34 cellular contexts compared by ENCODE assay signal in the genomic region with DNA sequence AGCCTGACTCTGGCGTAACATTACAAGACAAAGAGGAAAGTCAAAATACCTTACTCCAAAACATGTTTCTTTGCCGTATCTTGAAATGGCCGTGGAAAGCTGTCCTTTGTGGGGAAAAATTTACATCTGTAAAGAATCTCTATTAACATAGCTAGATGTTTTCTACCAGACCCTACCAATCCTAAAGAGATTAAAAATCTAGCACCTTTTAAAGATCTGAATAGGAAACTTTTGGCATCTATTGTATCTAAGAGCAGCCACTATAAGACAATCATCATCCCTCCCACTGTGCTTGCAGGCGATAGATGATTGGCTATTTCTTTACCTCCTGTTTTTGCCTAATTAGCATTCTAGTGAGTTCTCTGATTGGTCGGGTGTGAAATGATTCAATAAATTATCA.
"Had no signal": no experiment of that assay in that cellular context is flagged by ENCODE, and none has a peak within 500 bp of the region (broad histone marks: within the 10 kb centered on the region; RNA-seq: fewer than 3 reads in every experiment).

No MANE protein-coding gene starts in this region.

- H3K27ac ChIP-seq: brain microvascular endothelial cell, coronary artery, dorsolateral prefrontal cortex, esophagus muscularis mucosa, foreskin keratinocyte, gastrocnemius medialis, heart left ventricle, WERI-Rb-1 had no signal

- DNase-seq: activated CD4-positive, alpha-beta memory T cell treated with anti-CD3 and anti-CD28 coated beads for 36 hours; activated CD4-positive, alpha-beta T cell treated with anti-CD3 and anti-CD28 coated beads for 36 hours; activated CD4-positive, alpha-beta T cell treated with anti-CD3 and anti-CD28 coated beads, Interleukin-2, amount 10 ng/mL, durations not matched to agents 24 days and 14 days; activated CD4-positive, CD25-positive, alpha-beta regulatory T cell; activated CD4-positive, CD25-positive, alpha-beta regulatory T cell treated with anti-CD3 and anti-CD28 coated beads, Interleukin-2, amount 50 U/mL, for 72 hours; activated CD8-positive, alpha-beta memory T cell treated with anti-CD3 and anti-CD28 coated beads, Interleukin-2, amount 10 ng/mL, durations not matched to agents 7 days and 5 days; activated CD8-positive, alpha-beta memory T cell treated with anti-CD3 and anti-CD28 coated beads, Interleukin-2, amount 50 U/mL, for 4 hours; activated CD8-positive, alpha-beta T cell treated with anti-CD3 and anti-CD28 coated beads, Interleukin-2, amount 10 ng/mL, durations not matched to agents 7 days and 5 days; activated gamma-delta T cell; activated naive CD4-positive, alpha-beta T cell; activated naive CD4-positive, alpha-beta T cell treated with anti-CD3 and anti-CD28 coated beads, Interleukin-2, amount 10 ng/mL, durations not matched to agents 7 days and 5 days; activated naive CD8-positive, alpha-beta T cell treated with anti-CD3 and anti-CD28 coated beads, Interleukin-2, amount 10 ng/mL, durations not matched to agents 7 days and 5 days; activated T-cell treated with anti-CD3 and anti-CD28 coated beads, Interleukin-2, amount 50 U/mL, for 1 hour; activated T-cell treated with anti-CD3 and anti-CD28 coated beads, Interleukin-2, amount 50 U/mL, for 48 hours; anterior cingulate cortex; brain microvascular endothelial cell; dorsolateral prefrontal cortex; effector memory CD4-positive, alpha-beta T cell; erythroblast; foreskin keratinocyte; gastrocnemius medialis; glutamatergic neuron; heart left ventricle; T-helper 1 cell; T-helper 17 cell; T1000; WERI-Rb-1 had no signal

- H3K4me3 ChIP-seq: coronary artery, dorsolateral prefrontal cortex, esophagus muscularis mucosa, gastrocnemius medialis, heart left ventricle had no signal

- H3K27me3 Mint-ChIP-seq: activated CD4-positive, alpha-beta memory T cell treated with anti-CD3 and anti-CD28 coated beads for 36 hours; activated CD4-positive, alpha-beta T cell treated with anti-CD3 and anti-CD28 coated beads for 36 hours; activated CD4-positive, alpha-beta T cell treated with anti-CD3 and anti-CD28 coated beads, Interleukin-2, amount 10 ng/mL, durations not matched to agents 24 days and 14 days; activated CD8-positive, alpha-beta memory T cell treated with anti-CD3 and anti-CD28 coated beads, Interleukin-2, amount 10 ng/mL, durations not matched to agents 7 days and 5 days; activated naive CD4-positive, alpha-beta T cell treated with anti-CD3 and anti-CD28 coated beads, Interleukin-2, amount 10 ng/mL, durations not matched to agents 7 days and 5 days; activated naive CD8-positive, alpha-beta T cell treated with anti-CD3 and anti-CD28 coated beads, Interleukin-2, amount 10 ng/mL, durations not matched to agents 7 days and 5 days; central memory CD8-positive, alpha-beta T cell; T-helper 17 cell had no signal

- H3K36me3 ChIP-seq: brain microvascular endothelial cell, esophagus muscularis mucosa, gastrocnemius medialis, heart left ventricle, WERI-Rb-1 had no signal

- H3K4me3 Mint-ChIP-seq: activated CD4-positive, alpha-beta memory T cell treated with anti-CD3 and anti-CD28 coated beads for 36 hours; activated CD4-positive, alpha-beta T cell treated with anti-CD3 and anti-CD28 coated beads for 36 hours; activated CD4-positive, alpha-beta T cell treated with anti-CD3 and anti-CD28 coated beads, Interleukin-2, amount 10 ng/mL, durations not matched to agents 24 days and 14 days; activated CD8-positive, alpha-beta memory T cell treated with anti-CD3 and anti-CD28 coated beads, Interleukin-2, amount 10 ng/mL, durations not matched to agents 7 days and 5 days; activated CD8-positive, alpha-beta T cell treated with anti-CD3 and anti-CD28 coated beads, Interleukin-2, amount 10 ng/mL, durations not matched to agents 7 days and 5 days; activated naive CD4-positive, alpha-beta T cell treated with anti-CD3 and anti-CD28 coated beads, Interleukin-2, amount 10 ng/mL, durations not matched to agents 7 days and 5 days; activated naive CD8-positive, alpha-beta T cell treated with anti-CD3 and anti-CD28 coated beads, Interleukin-2, amount 10 ng/mL, durations not matched to agents 7 days and 5 days; activated T-helper 1 cell treated with anti-CD3 and anti-CD28 coated beads, Interleukin-12 subunit alpha, Interleukin-12 subunit beta, Interleukin-2, Interleukin-4 antibody, amounts not matched to agents 30 ng/mL and 10 ng/mL and 1 ng/mL, durations not matched to agents 14 hours and 24 hours and 36 hours; central memory CD8-positive, alpha-beta T cell; dendritic cell treated with granulocyte-macrophage colony-stimulating factor and Interleukin-4, amounts not matched to agents 40 ng/mL and 50 ng/mL, for 4 days; T-helper 17 cell; T-helper 2 cell treated with Interferon-gamma antibody and Interleukin-4, amounts not matched to agents 5 μg/mL and 100 μg/mL, for 36 hours had no signal

- H3K27me3 ChIP-seq: brain microvascular endothelial cell, dorsolateral prefrontal cortex, esophagus muscularis mucosa, foreskin keratinocyte, gastrocnemius medialis, heart left ventricle had no signal

- ATAC-seq: activated CD4-positive, alpha-beta T cell treated with anti-CD3 and anti-CD28 coated beads for 36 hours; activated CD8-positive, alpha-beta memory T cell treated with anti-CD3 and anti-CD28 coated beads, Interleukin-2, amount 10 ng/mL, durations not matched to agents 7 days and 5 days; activated CD8-positive, alpha-beta T cell treated with anti-CD3 and anti-CD28 coated beads, Interleukin-2, amount 10 ng/mL, durations not matched to agents 7 days and 5 days; activated naive CD4-positive, alpha-beta T cell treated with anti-CD3 and anti-CD28 coated beads, Interleukin-2, amount 50 U/mL, for 72 hours; foreskin keratinocyte; gastrocnemius medialis; heart left ventricle; T-helper 17 cell had no signal

- H3K9me3 ChIP-seq: gastrocnemius medialis had no signal

- H3K36me3 Mint-ChIP-seq: activated CD4-positive, alpha-beta memory T cell treated with anti-CD3 and anti-CD28 coated beads for 36 hours; activated CD8-positive, alpha-beta memory T cell treated with anti-CD3 and anti-CD28 coated beads, Interleukin-2, amount 10 ng/mL, durations not matched to agents 7 days and 5 days; activated naive CD4-positive, alpha-beta T cell treated with anti-CD3 and anti-CD28 coated beads, Interleukin-2, amount 10 ng/mL, durations not matched to agents 7 days and 5 days; activated naive CD4-positive, alpha-beta T cell treated with anti-CD3 and anti-CD28 coated beads, Interleukin-2, amount 50 U/mL, for 72 hours; activated naive CD8-positive, alpha-beta T cell treated with anti-CD3 and anti-CD28 coated beads, Interleukin-2, amount 10 ng/mL, durations not matched to agents 7 days and 5 days had no signal

- H3K27ac Mint-ChIP-seq: activated CD4-positive, alpha-beta memory T cell treated with anti-CD3 and anti-CD28 coated beads for 36 hours; activated CD4-positive, alpha-beta T cell treated with anti-CD3 and anti-CD28 coated beads for 36 hours; activated CD4-positive, alpha-beta T cell treated with anti-CD3 and anti-CD28 coated beads, Interleukin-2, amount 10 ng/mL, durations not matched to agents 24 days and 14 days; activated CD8-positive, alpha-beta memory T cell treated with anti-CD3 and anti-CD28 coated beads, Interleukin-2, amount 10 ng/mL, durations not matched to agents 7 days and 5 days; activated CD8-positive, alpha-beta T cell treated with anti-CD3 and anti-CD28 coated beads, Interleukin-2, amount 10 ng/mL, durations not matched to agents 7 days and 5 days; activated naive CD4-positive, alpha-beta T cell treated with anti-CD3 and anti-CD28 coated beads, Interleukin-2, amount 10 ng/mL, durations not matched to agents 7 days and 5 days; activated naive CD4-positive, alpha-beta T cell treated with anti-CD3 and anti-CD28 coated beads, Interleukin-2, amount 50 U/mL, for 72 hours; activated naive CD8-positive, alpha-beta T cell treated with anti-CD3 and anti-CD28 coated beads, Interleukin-2, amount 10 ng/mL, durations not matched to agents 7 days and 5 days; activated T-helper 1 cell treated with anti-CD3 and anti-CD28 coated beads, Interleukin-12 subunit alpha, Interleukin-12 subunit beta, Interleukin-2, Interleukin-4 antibody, amounts not matched to agents 30 ng/mL and 10 ng/mL and 1 ng/mL, durations not matched to agents 14 hours and 24 hours and 36 hours; dendritic cell treated with granulocyte-macrophage colony-stimulating factor and Interleukin-4, amounts not matched to agents 40 ng/mL and 50 ng/mL, for 4 days; T-helper 17 cell; T-helper 2 cell treated with Interferon-gamma antibody and Interleukin-4, amounts not matched to agents 5 μg/mL and 100 μg/mL, for 36 hours had no signal

- H3K9me3 Mint-ChIP-seq: activated CD4-positive, alpha-beta memory T cell treated with anti-CD3 and anti-CD28 coated beads for 36 hours; activated CD4-positive, alpha-beta T cell treated with anti-CD3 and anti-CD28 coated beads, Interleukin-2, amount 10 ng/mL, durations not matched to agents 24 days and 14 days; activated naive CD4-positive, alpha-beta T cell treated with anti-CD3 and anti-CD28 coated beads, Interleukin-2, amount 10 ng/mL, durations not matched to agents 7 days and 5 days; activated naive CD8-positive, alpha-beta T cell treated with anti-CD3 and anti-CD28 coated beads, Interleukin-2, amount 10 ng/mL, durations not matched to agents 7 days and 5 days; activated T-helper 1 cell treated with anti-CD3 and anti-CD28 coated beads, Interleukin-12 subunit alpha, Interleukin-12 subunit beta, Interleukin-2, Interleukin-4 antibody, amounts not matched to agents 30 ng/mL and 10 ng/mL and 1 ng/mL, durations not matched to agents 14 hours and 24 hours and 36 hours; central memory CD8-positive, alpha-beta T cell; dendritic cell treated with granulocyte-macrophage colony-stimulating factor and Interleukin-4, amounts not matched to agents 40 ng/mL and 50 ng/mL, for 4 days; T-helper 2 cell treated with Interferon-gamma antibody and Interleukin-4, amounts not matched to agents 5 μg/mL and 100 μg/mL, for 36 hours had no signal

- H3K4me1 ChIP-seq: esophagus muscularis mucosa, foreskin keratinocyte, gastrocnemius medialis, heart left ventricle had no signal

- H3K4me1 Mint-ChIP-seq: activated CD4-positive, alpha-beta T cell treated with anti-CD3 and anti-CD28 coated beads for 36 hours; activated CD4-positive, alpha-beta T cell treated with anti-CD3 and anti-CD28 coated beads, Interleukin-2, amount 10 ng/mL, durations not matched to agents 24 days and 14 days; activated CD8-positive, alpha-beta memory T cell treated with anti-CD3 and anti-CD28 coated beads, Interleukin-2, amount 10 ng/mL, durations not matched to agents 7 days and 5 days; activated naive CD4-positive, alpha-beta T cell treated with anti-CD3 and anti-CD28 coated beads, Interleukin-2, amount 10 ng/mL, durations not matched to agents 7 days and 5 days; activated naive CD8-positive, alpha-beta T cell treated with anti-CD3 and anti-CD28 coated beads, Interleukin-2, amount 10 ng/mL, durations not matched to agents 7 days and 5 days; central memory CD8-positive, alpha-beta T cell; T-helper 17 cell had no signal
